In genomic region chr14:100850841-100851585, GRCh38 we compare ENCODE assay signal across 1 cellular context.
TF ChIP-seq lines count a peak whose summit lies in the region.

No MANE protein-coding gene starts in this region.

TF ChIP-seq in HepG2, 621 proteins besides CTCF, POLR2A, EP300 and RAD21 (continued from another document):
- TF ChIP-seq IKZF5 (CRISPR knock-in tag; IDR thresholded peaks at IDR 0.05) (peak; percentile 35; the same call in 1 of the 2 replicates), STAT6 (CRISPR knock-in tag; IDR thresholded peaks at IDR 0.05; ENCODE audit: borderline replicate concordance) (no peak), GABPB1 (CRISPR knock-in tag; IDR thresholded peaks at IDR 0.05) (peak; percentile 48; the same call in 1 of the 2 replicates), GATAD2A (CRISPR knock-in tag; IDR thresholded peaks at IDR 0.05) (peak; percentile 48; the same call in 1 of the 2 replicates), RXRB (CRISPR knock-in tag; IDR thresholded peaks at IDR 0.05; ENCODE audit: borderline replicate concordance) (0 out of 2 replicates have a peak, but pooled peaks have one; percentile 24), ZNF782 (CRISPR knock-in tag; IDR thresholded peaks at IDR 0.05; ENCODE audit: borderline replicate concordance) (no peak), ZNF598 (CRISPR knock-in tag; IDR thresholded peaks at IDR 0.05; ENCODE audit: borderline replicate concordance) (0 out of 2 replicates have a peak, but pooled peaks have one; percentile 62), ZNF792 (CRISPR knock-in tag; IDR thresholded peaks at IDR 0.05) (0 out of 2 replicates have a peak, but pooled peaks have one; percentile 18)
